In the genomic region with DNA sequence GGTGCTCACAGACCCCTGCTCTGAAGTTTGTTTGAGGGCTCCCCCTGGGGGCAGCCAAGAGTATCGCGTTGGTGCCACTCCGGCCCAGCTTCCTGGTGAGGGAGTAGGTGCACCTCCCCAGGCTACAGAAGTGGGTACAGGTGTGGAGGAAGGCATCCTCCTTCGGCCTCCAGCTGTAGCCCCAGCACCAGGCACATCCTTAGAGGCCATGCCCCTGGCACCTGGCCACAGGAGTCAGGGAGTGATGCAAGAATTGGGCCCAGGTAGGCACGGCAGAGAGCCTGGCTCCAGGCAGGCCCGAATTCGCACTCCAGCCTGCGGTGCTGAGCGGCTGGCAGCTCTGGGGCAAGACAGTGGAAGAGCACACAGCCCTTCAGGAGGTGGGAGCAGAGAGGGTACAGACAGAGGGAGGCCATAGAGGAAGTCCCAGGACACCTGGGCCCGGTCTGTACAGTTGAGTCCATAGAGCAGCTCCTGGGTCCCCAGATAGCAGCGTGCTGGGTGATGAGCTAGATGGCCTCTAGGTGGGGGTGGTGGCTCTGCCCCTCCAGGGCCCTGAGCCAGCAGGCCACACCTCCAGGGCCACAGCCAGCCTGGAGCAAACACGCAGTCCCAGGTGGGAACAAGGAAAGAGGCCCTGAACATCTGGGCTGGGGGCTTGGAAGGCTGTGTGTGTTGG, we compare ENCODE assay signal across 9 cellular contexts. TPM values are rescaled to one million over a fixed set of nuclear protein-coding genes. Genes with fewer than 3 reads are reported as not detected.
A peak's percentile ranks its signal among the peaks of the same experiment; 100 is the strongest.
DNase-seq lines count a peak whose midpoint lies in the region; ATAC-seq, FAIRE-seq and TF ChIP-seq lines count a peak whose summit lies in the region.
"Had no signal": no experiment of that assay in that cellular context is flagged by ENCODE, and none has a peak within 500 bp of the region (broad histone marks: within the 10 kb centered on the region; RNA-seq: fewer than 3 reads in every experiment).

No MANE protein-coding gene starts in this region.

- no peak overlapping the region for H3K9ac ChIP-seq in SK-N-SH
- H3K9ac ChIP-seq in parathyroid adenoma: no peak overlapping the region

- 56% methylated on average over 8 of the region's 12 CpGs for WGBS in SK-N-SH (ENCODE audit: low lambda C conversion rate)

- CTCF ChIA-PET in AG04449 (lab: Yijun Ruan, JAX): interaction anchor here (0.8 to 21.0 kb wide), 12 partner anchors 9 to 306 kb away, joined by 3 to 364 read pairs (median 12); a partner anchor contains a TSS
- CTCF ChIA-PET in SK-N-SH (lab: Yijun Ruan, JAX): interaction anchor here (0.6 to 16.8 kb wide), 27 partner anchors 9 to 280 kb away, joined by 3 to 803 read pairs (median 4); a partner anchor contains a TSS

- DNase-seq in AG04449 (ENCODE audit: low read depth, low spot score) (no peak), NB4 (ENCODE audit: low read depth) (peak; percentile 87), SK-N-SH (peak; percentile 90), frontal cortex (ENCODE audit: low spot score in 2 of 2) (peak; percentile 85 to 86), ureter (ENCODE audit: low spot score) (peak; percentile 87)
- DNase-seq in activated gamma-delta T cell treated with anti-CD3 and anti-CD28 coated beads, Interleukin-2, amount 50 U/mL, for 16 hours (ENCODE audit: low read depth): peak; percentile 78

- POLR2A ChIA-PET in AG04449 (lab: Yijun Ruan, JAX): interaction anchor here (1.1 to 1.5 kb wide), 2 partner anchors 9 to 15 kb away, joined by 3 read pairs; no protein-coding TSS in a partner anchor
- POLR2A ChIA-PET in SK-N-SH (lab: Yijun Ruan, JAX): interaction anchor here (0.8 to 1.4 kb wide), 4 partner anchors 12 to 43 kb away, joined by 3 to 6 read pairs (median 4); a partner anchor contains a TSS

- no peaks in the 10 kb centered on the region for H3K9me3 ChIP-seq in SK-N-SH
- H3K9me3 ChIP-seq in parathyroid adenoma (ENCODE audit: control insufficient read depth, low read length): no peaks in the 10 kb centered on the region

- peaks cover 0 to 34% of the 10 kb centered on the region in 2 experiments; a peak in 1 of 4 replicates for H3K4me1 ChIP-seq in SK-N-SH (ENCODE audit: control insufficient read depth in 1 of 2, insufficient read depth in 2 of 2, low read depth in 1 of 2, low read length in 1 of 2)
- peaks cover 2% of the 10 kb centered on the region for H3K4me1 ChIP-seq in parathyroid adenoma

- no peak overlapping the region for H3K27ac ChIP-seq in SK-N-SH (ENCODE audit: low read depth in 2 of 2, low read length in 1 of 2)
- no peak overlapping the region for H3K27ac ChIP-seq in parathyroid adenoma

- H3K9me2 ChIP-seq in SK-N-SH: no peaks in the 10 kb centered on the region

- H3K4me2 ChIP-seq in SK-N-SH: no peak overlapping the region
- H3K4me2 ChIP-seq in parathyroid adenoma (ENCODE audit: low read length): no peak overlapping the region

- H3K79me2 ChIP-seq in SK-N-SH (ENCODE audit: insufficient read depth) (0 out of 2 replicates have a peak, but pooled peaks cover 3% of the 10 kb centered on the region), parathyroid adenoma (no peaks in the 10 kb centered on the region)

- H3K27me3 ChIP-seq in SK-N-SH (ENCODE audit: insufficient read depth): no peaks in the 10 kb centered on the region
- H3K27me3 ChIP-seq in parathyroid adenoma (ENCODE audit: control insufficient read depth, insufficient read depth, low read length): no peaks in the 10 kb centered on the region

- H3F3A ChIP-seq in SK-N-SH (replicated peaks; ENCODE audit: insufficient read depth): peaks cover 11% of the 10 kb centered on the region

- H4K20me1 ChIP-seq in SK-N-SH (ENCODE audit: insufficient read depth): peaks cover 12% of the 10 kb centered on the region; the same call in 1 of the 2 replicates

- no peak for TF ChIP-seq EP300 in SK-N-SH (IDR thresholded peaks at IDR 0.05; ENCODE audit: borderline replicate concordance in 1 of 2, low read depth in 1 of 2, low read length in 1 of 2)

- no peak for FAIRE-seq in frontal cortex (lab: Jason Lieb, UNC)

- no peaks in the 10 kb centered on the region for H3K36me3 ChIP-seq in SK-N-SH (replicated peaks in 1 of 2; ENCODE audit: control insufficient read depth in 1 of 2, insufficient read depth in 2 of 2, low read length in 1 of 2)
- H3K36me3 ChIP-seq in parathyroid adenoma (ENCODE audit: control insufficient read depth, insufficient read depth, low read length): no peaks in the 10 kb centered on the region

- no peak for TF ChIP-seq POLR2A in NB4 (IDR thresholded peaks at IDR 0.05; ENCODE audit: extremely low read depth, insufficient read length)

- H3K4me3 ChIP-seq in AG04449 (ENCODE audit: low read depth, low read length) (no peak overlapping the region), NB4 (ENCODE audit: low read depth, low read length) (peak overlapping the region; percentile 72), SK-N-SH (ENCODE audit: low read depth in 2 of 2, low read length in 1 of 2) (no peak overlapping the region), parathyroid adenoma (ENCODE audit: low read depth, low read length) (no peak overlapping the region)

- peak; percentile 77 for TF ChIP-seq RAD21 in SK-N-SH (IDR thresholded peaks at IDR 0.05; ENCODE audit: low read length)

- TF ChIP-seq CTCF in AG04449 (IDR thresholded peaks at IDR 0.05; ENCODE audit: insufficient read depth, low read length, missing control alignments) (peak; percentile 91), NB4 (IDR thresholded peaks at IDR 0.05; ENCODE audit: low read depth, low read length) (peak; percentile 76), SK-N-SH (IDR thresholded peaks at IDR 0.05) (peak; percentile 76), parathyroid adenoma (IDR thresholded peaks at IDR 0.05) (peak; percentile 56)

- peak; percentile 45 for ATAC-seq in GM18907 (IDR thresholded peaks at IDR 0.05; ENCODE audit: unreplicated experiment)

- H2AFZ ChIP-seq in SK-N-SH (ENCODE audit: low read depth) (no peak overlapping the region), parathyroid adenoma (no peak overlapping the region)

TF ChIP-seq in SK-N-SH, 30 proteins besides CTCF, POLR2A, EP300 and RAD21:
- no peak for TF ChIP-seq TEAD4 (IDR thresholded peaks at IDR 0.05; ENCODE audit: borderline replicate concordance, insufficient read depth)
- peak; percentile 75 for TF ChIP-seq SMC3 (IDR thresholded peaks at IDR 0.05; ENCODE audit: low read depth, low read length)
- TF ChIP-seq, protein P1, sequence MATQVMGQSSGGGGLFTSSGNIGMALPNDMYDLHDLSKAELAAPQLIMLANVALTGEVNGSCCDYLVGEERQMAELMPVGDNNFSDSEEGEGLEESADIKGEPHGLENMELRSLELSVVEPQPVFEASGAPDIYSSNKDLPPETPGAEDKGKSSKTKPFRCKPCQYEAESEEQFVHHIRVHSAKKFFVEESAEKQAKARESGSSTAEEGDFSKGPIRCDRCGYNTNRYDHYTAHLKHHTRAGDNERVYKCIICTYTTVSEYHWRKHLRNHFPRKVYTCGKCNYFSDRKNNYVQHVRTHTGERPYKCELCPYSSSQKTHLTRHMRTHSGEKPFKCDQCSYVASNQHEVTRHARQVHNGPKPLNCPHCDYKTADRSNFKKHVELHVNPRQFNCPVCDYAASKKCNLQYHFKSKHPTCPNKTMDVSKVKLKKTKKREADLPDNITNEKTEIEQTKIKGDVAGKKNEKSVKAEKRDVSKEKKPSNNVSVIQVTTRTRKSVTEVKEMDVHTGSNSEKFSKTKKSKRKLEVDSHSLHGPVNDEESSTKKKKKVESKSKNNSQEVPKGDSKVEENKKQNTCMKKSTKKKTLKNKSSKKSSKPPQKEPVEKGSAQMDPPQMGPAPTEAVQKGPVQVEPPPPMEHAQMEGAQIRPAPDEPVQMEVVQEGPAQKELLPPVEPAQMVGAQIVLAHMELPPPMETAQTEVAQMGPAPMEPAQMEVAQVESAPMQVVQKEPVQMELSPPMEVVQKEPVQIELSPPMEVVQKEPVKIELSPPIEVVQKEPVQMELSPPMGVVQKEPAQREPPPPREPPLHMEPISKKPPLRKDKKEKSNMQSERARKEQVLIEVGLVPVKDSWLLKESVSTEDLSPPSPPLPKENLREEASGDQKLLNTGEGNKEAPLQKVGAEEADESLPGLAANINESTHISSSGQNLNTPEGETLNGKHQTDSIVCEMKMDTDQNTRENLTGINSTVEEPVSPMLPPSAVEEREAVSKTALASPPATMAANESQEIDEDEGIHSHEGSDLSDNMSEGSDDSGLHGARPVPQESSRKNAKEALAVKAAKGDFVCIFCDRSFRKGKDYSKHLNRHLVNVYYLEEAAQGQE (IDR thresholded peaks at IDR 0.05; ENCODE audit: low read depth, low read length): peak; percentile 56; the same call in 1 of the 2 replicates
- TF ChIP-seq MXI1 (IDR thresholded peaks at IDR 0.05; ENCODE audit: low read depth, low read length): no peak

RNA-seq across cellular contexts. Expression of a gene that starts 2.4 kb away (rescaled TPM):
- 4.6 and 6.0 TPM in 2 replicates for polyA plus RNA-seq in SK-N-SH (2012; rRNA removed)
- polyA plus RNA-seq in SK-N-SH (2012; cell fraction: cytosol; rRNA removed): 2.1 and 5.0 TPM in 2 replicates
- polyA plus RNA-seq in SK-N-SH (2012; cell fraction: nucleus; rRNA removed): 6.3 and 7.3 TPM in 2 replicates
- total RNA-seq in frontal cortex: 1.2 TPM
- total RNA-seq in ureter: 1.6 TPM

RNA-seq across cellular contexts. Expression of a gene that starts 9.3 kb away (rescaled TPM):
- 3.2 and 5.6 TPM in 2 replicates for polyA plus RNA-seq in SK-N-SH (2012; rRNA removed)
- polyA plus RNA-seq in SK-N-SH (2012; cell fraction: cytosol; rRNA removed): 1.5 and 2.3 TPM in 2 replicates
- 21.7 and 23.8 TPM in 2 replicates for polyA plus RNA-seq in SK-N-SH (2012; cell fraction: nucleus; rRNA removed)
- total RNA-seq in frontal cortex (0.41 TPM), ureter (12.7 TPM)

RNA-seq across cellular contexts. Expression of a gene that starts 14.1 kb away (rescaled TPM):
- not detected in 2 replicates for polyA plus RNA-seq in SK-N-SH (2012; rRNA removed)
- not detected in 2 replicates for polyA plus RNA-seq in SK-N-SH (2012; cell fraction: cytosol; rRNA removed)
- polyA plus RNA-seq in SK-N-SH (2012; cell fraction: nucleus; rRNA removed): 0.02 TPM in 1 of 2 replicates, not detected in the other
- 0.82 TPM for total RNA-seq in frontal cortex
- total RNA-seq in ureter: 1.3 TPM
- total RNA-seq: subcutaneous adipose tissue had no signal

RNA-seq across cellular contexts. Expression of a gene that starts 18.8 kb away (rescaled TPM):
- 57.8 and 61.9 TPM in 2 replicates for polyA plus RNA-seq in SK-N-SH (2012; rRNA removed)
- polyA plus RNA-seq in SK-N-SH (2012; cell fraction: cytosol; rRNA removed): 27.1 and 44.0 TPM in 2 replicates
- 115 and 121 TPM in 2 replicates for polyA plus RNA-seq in SK-N-SH (2012; cell fraction: nucleus; rRNA removed)
- total RNA-seq in frontal cortex (42.0 TPM), ureter (57.8 TPM)

RNA-seq across cellular contexts. Expression of a gene that starts 22.0 kb away (rescaled TPM):
- polyA plus RNA-seq in SK-N-SH (2012; rRNA removed): 47.4 and 48.1 TPM in 2 replicates
- polyA plus RNA-seq in SK-N-SH (2012; cell fraction: cytosol; rRNA removed): 17.2 and 29.3 TPM in 2 replicates
- 364 and 553 TPM in 2 replicates for polyA plus RNA-seq in SK-N-SH (2012; cell fraction: nucleus; rRNA removed)
- total RNA-seq in frontal cortex (16.3 TPM), ureter (138 TPM)
